27 cellular contexts compared by ENCODE assay signal in the genomic region with DNA sequence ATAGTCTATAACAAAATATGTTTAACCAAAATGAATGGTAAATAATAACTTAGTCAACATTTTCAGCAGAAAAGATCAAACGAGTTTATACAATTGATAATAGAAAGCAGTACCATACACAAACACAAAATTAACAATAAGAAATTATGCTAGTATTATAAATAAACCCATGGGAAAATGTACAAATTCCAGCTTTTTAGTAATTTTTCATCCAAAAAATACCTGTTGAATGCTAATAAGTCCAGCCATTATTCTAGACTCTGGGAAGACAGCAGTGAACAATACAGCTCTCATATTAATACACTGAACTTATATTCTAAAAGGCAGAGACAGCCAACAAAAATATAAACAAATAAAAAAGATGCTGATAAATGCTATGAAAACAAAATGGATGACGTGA.
"Had no signal": no experiment of that assay in that cellular context is flagged by ENCODE, and none has a peak within 500 bp of the region (broad histone marks: within the 10 kb centered on the region; RNA-seq: fewer than 3 reads in every experiment).

No MANE protein-coding gene starts in this region.

- H3K27ac ChIP-seq: ascending aorta, cardiac muscle cell had no signal

- H3K4me3 Mint-ChIP-seq: activated B cell treated with CpG ODN at 0.5 μM for 24 hours; activated CD4-positive, alpha-beta memory T cell treated with anti-CD3 and anti-CD28 coated beads for 36 hours; activated CD4-positive, alpha-beta T cell treated with anti-CD3 and anti-CD28 coated beads, Interleukin-2, amount 10 ng/mL, durations not matched to agents 24 days and 14 days; activated CD8-positive, alpha-beta memory T cell treated with anti-CD3 and anti-CD28 coated beads, Interleukin-2, amount 10 ng/mL, durations not matched to agents 7 days and 5 days; activated CD8-positive, alpha-beta T cell treated with anti-CD3 and anti-CD28 coated beads for 36 hours; activated naive CD4-positive, alpha-beta T cell treated with anti-CD3 and anti-CD28 coated beads, Interleukin-2, amount 10 ng/mL, durations not matched to agents 7 days and 5 days; activated naive CD4-positive, alpha-beta T cell treated with anti-CD3 and anti-CD28 coated beads, Interleukin-2, amount 50 U/mL, for 24 hours; activated naive CD8-positive, alpha-beta T cell treated with anti-CD3 and anti-CD28 coated beads, Interleukin-2, amount 10 ng/mL, durations not matched to agents 7 days and 5 days; activated naive CD8-positive, alpha-beta T cell treated with anti-CD3 and anti-CD28 coated beads, Interleukin-2, amount 50 U/mL, for 24 hours; activated T-cell treated with anti-CD3 and anti-CD28 coated beads, Interleukin-2, amount 50 U/mL, for 24 hours; brain; T-cell had no signal

- DNase-seq: activated B cell treated with CpG ODN at 0.5 μM for 24 hours; activated CD4-positive, alpha-beta memory T cell treated with anti-CD3 and anti-CD28 coated beads for 36 hours; activated CD4-positive, alpha-beta T cell treated with anti-CD3 and anti-CD28 coated beads for 4 hours; activated CD4-positive, alpha-beta T cell treated with anti-CD3 and anti-CD28 coated beads, Interleukin-2, amount 10 ng/mL, durations not matched to agents 24 days and 14 days; activated CD4-positive, alpha-beta T cell treated with anti-CD3 and anti-CD28 coated beads, Interleukin-2, amount 50 U/mL, for 1 hour; activated CD4-positive, alpha-beta T cell treated with anti-CD3 and anti-CD28 coated beads, Interleukin-2, amount 50 U/mL, for 4 hours; activated CD4-positive, CD25-positive, alpha-beta regulatory T cell treated with anti-CD3 and anti-CD28 coated beads, Interleukin-2, amount 50 U/mL, for 72 hours; activated CD8-positive, alpha-beta memory T cell treated with anti-CD3 and anti-CD28 coated beads, Interleukin-2, amount 10 ng/mL, durations not matched to agents 7 days and 5 days; activated CD8-positive, alpha-beta memory T cell treated with anti-CD3 and anti-CD28 coated beads, Interleukin-2, amount 50 U/mL, for 48 hours; activated CD8-positive, alpha-beta T cell treated with anti-CD3 and anti-CD28 coated beads for 36 hours; activated effector memory CD4-positive, alpha-beta T cell treated with Interleukin-2 at 50 U/mL for 16 hours; activated gamma-delta T cell; activated naive CD4-positive, alpha-beta T cell treated with anti-CD3 and anti-CD28 coated beads, Interleukin-2, amount 10 ng/mL, durations not matched to agents 7 days and 5 days; activated naive CD4-positive, alpha-beta T cell treated with Interleukin-2 at 50 U/mL for 16 hours; activated naive CD8-positive, alpha-beta T cell treated with anti-CD3 and anti-CD28 coated beads, Interleukin-2, amount 10 ng/mL, durations not matched to agents 7 days and 5 days; activated naive CD8-positive, alpha-beta T cell treated with anti-CD3 and anti-CD28 coated beads, Interleukin-2, amount 50 U/mL, for 24 hours; activated T-cell treated with anti-CD3 and anti-CD28 coated beads, Interleukin-2, amount 50 U/mL, for 24 hours; activated T-cell treated with anti-CD3 and anti-CD28 coated beads, Interleukin-2, amount 50 U/mL, for 48 hours; amygdala; anterior cingulate cortex; caudate nucleus; T-cell had no signal

- H3K4me3 ChIP-seq: ascending aorta, cardiac muscle cell had no signal

- ATAC-seq: activated CD8-positive, alpha-beta memory T cell treated with anti-CD3 and anti-CD28 coated beads, Interleukin-2, amount 10 ng/mL, durations not matched to agents 7 days and 5 days; activated CD8-positive, alpha-beta T cell treated with anti-CD3 and anti-CD28 coated beads for 36 hours; activated naive CD8-positive, alpha-beta T cell treated with anti-CD3 and anti-CD28 coated beads, Interleukin-2, amount 50 U/mL, for 24 hours; T-cell had no signal

- H3K36me3 Mint-ChIP-seq: activated naive CD4-positive, alpha-beta T cell treated with anti-CD3 and anti-CD28 coated beads, Interleukin-2, amount 10 ng/mL, durations not matched to agents 7 days and 5 days; activated naive CD8-positive, alpha-beta T cell treated with anti-CD3 and anti-CD28 coated beads, Interleukin-2, amount 10 ng/mL, durations not matched to agents 7 days and 5 days had no signal

- H3K27ac Mint-ChIP-seq: activated B cell treated with CpG ODN at 0.5 μM for 24 hours; activated CD4-positive, alpha-beta memory T cell treated with anti-CD3 and anti-CD28 coated beads for 36 hours; activated CD4-positive, alpha-beta T cell treated with anti-CD3 and anti-CD28 coated beads, Interleukin-2, amount 10 ng/mL, durations not matched to agents 24 days and 14 days; activated CD8-positive, alpha-beta memory T cell treated with anti-CD3 and anti-CD28 coated beads, Interleukin-2, amount 10 ng/mL, durations not matched to agents 7 days and 5 days; activated CD8-positive, alpha-beta T cell treated with anti-CD3 and anti-CD28 coated beads for 36 hours; activated naive CD4-positive, alpha-beta T cell treated with anti-CD3 and anti-CD28 coated beads, Interleukin-2, amount 10 ng/mL, durations not matched to agents 7 days and 5 days; activated naive CD4-positive, alpha-beta T cell treated with anti-CD3 and anti-CD28 coated beads, Interleukin-2, amount 50 U/mL, for 24 hours; activated naive CD8-positive, alpha-beta T cell treated with anti-CD3 and anti-CD28 coated beads, Interleukin-2, amount 10 ng/mL, durations not matched to agents 7 days and 5 days; activated naive CD8-positive, alpha-beta T cell treated with anti-CD3 and anti-CD28 coated beads, Interleukin-2, amount 50 U/mL, for 24 hours; activated T-cell treated with anti-CD3 and anti-CD28 coated beads, Interleukin-2, amount 50 U/mL, for 24 hours; activated T-helper 2 cell treated with anti-CD3 and anti-CD28 coated beads, Interferon-gamma antibody, Interleukin-2, Interleukin-4, amounts not matched to agents 10 μg/mL and 5 μg/mL and 100 μg/mL, durations not matched to agents 14 hours and 24 hours and 36 hours; brain had no signal

- H3K27me3 ChIP-seq: ascending aorta, cardiac muscle cell had no signal

- H3K4me1 Mint-ChIP-seq: activated CD4-positive, alpha-beta T cell treated with anti-CD3 and anti-CD28 coated beads, Interleukin-2, amount 10 ng/mL, durations not matched to agents 24 days and 14 days; activated CD8-positive, alpha-beta memory T cell treated with anti-CD3 and anti-CD28 coated beads, Interleukin-2, amount 10 ng/mL, durations not matched to agents 7 days and 5 days; activated naive CD4-positive, alpha-beta T cell treated with anti-CD3 and anti-CD28 coated beads, Interleukin-2, amount 10 ng/mL, durations not matched to agents 7 days and 5 days; activated naive CD8-positive, alpha-beta T cell treated with anti-CD3 and anti-CD28 coated beads, Interleukin-2, amount 10 ng/mL, durations not matched to agents 7 days and 5 days had no signal

- H3K27me3 Mint-ChIP-seq: activated B cell treated with CpG ODN at 0.5 μM for 24 hours; activated CD4-positive, alpha-beta memory T cell treated with anti-CD3 and anti-CD28 coated beads for 36 hours; activated CD4-positive, alpha-beta T cell treated with anti-CD3 and anti-CD28 coated beads, Interleukin-2, amount 10 ng/mL, durations not matched to agents 24 days and 14 days; activated CD8-positive, alpha-beta memory T cell treated with anti-CD3 and anti-CD28 coated beads, Interleukin-2, amount 10 ng/mL, durations not matched to agents 7 days and 5 days; activated CD8-positive, alpha-beta T cell treated with anti-CD3 and anti-CD28 coated beads for 36 hours; activated naive CD4-positive, alpha-beta T cell treated with anti-CD3 and anti-CD28 coated beads, Interleukin-2, amount 10 ng/mL, durations not matched to agents 7 days and 5 days; activated naive CD4-positive, alpha-beta T cell treated with anti-CD3 and anti-CD28 coated beads, Interleukin-2, amount 50 U/mL, for 24 hours; activated naive CD8-positive, alpha-beta T cell treated with anti-CD3 and anti-CD28 coated beads, Interleukin-2, amount 10 ng/mL, durations not matched to agents 7 days and 5 days; activated naive CD8-positive, alpha-beta T cell treated with anti-CD3 and anti-CD28 coated beads, Interleukin-2, amount 50 U/mL, for 24 hours; activated T-cell treated with anti-CD3 and anti-CD28 coated beads, Interleukin-2, amount 50 U/mL, for 24 hours; brain; T-cell had no signal

- H3K9me3 ChIP-seq: ascending aorta had no signal

- H3K36me3 ChIP-seq: ascending aorta, cardiac muscle cell had no signal
